Comparison of ENCODE assay signal across 9 cellular contexts in genomic region chr2:55137024-55137958, GRCh38.
DNase-seq lines count a peak whose midpoint lies in the region; ATAC-seq, FAIRE-seq and TF ChIP-seq lines count a peak whose summit lies in the region.
"Had no signal": no experiment of that assay in that cellular context is flagged by ENCODE, and none has a peak within 500 bp of the region (broad histone marks: within the 10 kb centered on the region; RNA-seq: fewer than 3 reads in every experiment).

No MANE protein-coding gene starts in this region.

- CTCF ChIA-PET in K562 (lab: Yijun Ruan, JAX; ENCODE audit: low intra/inter-chr PET ratio) = no interaction called here

- H3K79me2 ChIP-seq in K562 (ENCODE audit: control insufficient read depth, insufficient read depth, low read length) = no peaks in the 10 kb centered on the region

- TF ChIP-seq EP300 in K562 (IDR thresholded peaks at IDR 0.05; ENCODE audit: low read length) (no peak), tibial nerve (IDR thresholded peaks at IDR 0.05) (peak in 1 of 2 donors; percentile 27)

- 71% methylated on average over 17 of the region's 23 CpGs for WGBS in K562 (ENCODE audit: insufficient coverage, low coverage, missing lambda C conversion rate)
- 67 to 68% methylated on average over 23 of the region's 23 CpGs for WGBS in tibial nerve, 2 donors

- H3K9me3 ChIP-seq in K562 (replicated peaks; ENCODE audit: control insufficient read depth, insufficient read depth, low read depth, low read length) (no peaks in the 10 kb centered on the region; the same call in 1 of the 2 replicates), tibial nerve (no peaks in the 10 kb centered on the region)

- peak overlapping the region in 1 of 2 experiments; percentile 72; a peak in 2 of 4 replicates for H3K9ac ChIP-seq in K562 (ENCODE audit: insufficient read depth in 1 of 2, low read depth in 2 of 2, low read length in 2 of 2)

- TF ChIP-seq RAD21 in K562 (CRISPR knock-in tag; conservative IDR thresholded peaks at IDR 0.05 in 1 of 2, IDR thresholded peaks at IDR 0.05 in 1 of 2) = no peak

- H3K36me3 Mint-ChIP-seq in activated T-cell treated with anti-CD3 and anti-CD28 coated beads, Interleukin-2, amount 50 U/mL, for 72 hours (ENCODE audit: insufficient read depth in 2 of 2) = no peaks in the 10 kb centered on the region

- ATAC-seq in K562 (no peak), HG02763 (IDR thresholded peaks at IDR 0.05; ENCODE audit: unreplicated experiment) (no peak)
- no peak for ATAC-seq in activated T-cell treated with anti-CD3 and anti-CD28 coated beads, Interleukin-2, amount 50 U/mL, for 72 hours (replicated peaks in 1 of 2)

- H3K27me3 ChIP-seq in K562 (ENCODE audit: control insufficient read depth in 2 of 2, insufficient read depth in 2 of 2, low read length in 2 of 2) (no peaks in the 10 kb centered on the region), tibial nerve (no peaks in the 10 kb centered on the region)

- H3K4me3 ChIP-seq in K562 (no peak overlapping the region), tibial nerve (no peak overlapping the region)

- no peaks in the 10 kb centered on the region for H3K9me1 ChIP-seq in K562 (ENCODE audit: control insufficient read depth, insufficient read depth, low read length)

- TF ChIP-seq POLR2A in K562 (conservative IDR thresholded peaks at IDR 0.05) (no peak), tibial nerve (IDR thresholded peaks at IDR 0.05) (no peak)

- H3K27ac ChIP-seq in K562 (ENCODE audit: extremely low read depth, low read depth, low read length) = no peak overlapping the region; the same call in 2 of the 3 replicates
- peak overlapping the region in 3 of 4 donors; percentile 21 to 39 (median 29) for H3K27ac ChIP-seq in tibial nerve

- H3K4me2 ChIP-seq in K562 (ENCODE audit: insufficient read depth, low read length) = peak overlapping the region; percentile 71

- H3K4me1 ChIP-seq in K562 (replicated peaks in 1 of 2; ENCODE audit: control insufficient read depth in 2 of 2, insufficient read depth in 2 of 2, low read length in 2 of 2) (peaks cover 51 to 78% of the 10 kb centered on the region in 2 experiments), tibial nerve (peaks cover 0 to 27% (median 4%) of the 10 kb centered on the region in 4 donors)

- no peaks in the 10 kb centered on the region for H4K20me1 ChIP-seq in K562 (replicated peaks; ENCODE audit: control insufficient read depth, insufficient read depth, low read length)

- H3K9me3 Mint-ChIP-seq in activated T-cell treated with anti-CD3 and anti-CD28 coated beads, Interleukin-2, amount 50 U/mL, for 72 hours = no peaks in the 10 kb centered on the region

- no peaks in the 10 kb centered on the region for H3K27me3 Mint-ChIP-seq in activated T-cell treated with anti-CD3 and anti-CD28 coated beads, Interleukin-2, amount 50 U/mL, for 72 hours (ENCODE audit: low read depth)

- no peak overlapping the region for H3K27ac Mint-ChIP-seq in activated T-cell treated with anti-CD3 and anti-CD28 coated beads, Interleukin-2, amount 50 U/mL, for 72 hours

- POLR2A ChIA-PET in K562 (lab: Yijun Ruan, JAX) = interaction anchor here (0.7 to 4.3 kb wide), 9 partner anchors 9 to 89 kb away, joined by 3 to 26 read pairs (median 5); partner anchors contain the start of gene RTN4

- peak overlapping the region; percentile 35; the same call in 1 of the 2 replicates for H2AFZ ChIP-seq in K562 (ENCODE audit: low read depth, low read length)

- no TSS peak for BruUV-seq in K562 (replicated peaks; lab: Mats Ljungman, UMichigan)

- no peak for FAIRE-seq in K562 (lab: Jason Lieb, UNC)
- FAIRE-seq: A204.1 had no signal

- in situ Hi-C loops in K562 (cut with MboI) = no loop called here

- intact Hi-C loops in K562 (cut with micrococcal nuclease) = no loop called here

- DNase-seq in SKM-1 treated with dmso at 0.1 percent for 144 hours (lab: John Stamatoyannopoulos, UW; ENCODE audit: unreplicated experiment) (peak; percentile 44), SKM-1 (lab: John Stamatoyannopoulos, UW; ENCODE audit: unreplicated experiment) (no peak), K562 (ENCODE audit: extremely low read depth in 1 of 4, low spot score in 3 of 4) (no peak), lung microvascular endothelial cell (ENCODE audit: low read depth in 2 of 2) (peak; percentile 66 to 71), tibial nerve (ENCODE audit: low spot score in 2 of 2) (no peak), GM20000 (ENCODE audit: low spot score) (no peak)
- no peak for DNase-seq in activated T-cell treated with anti-CD3 and anti-CD28 coated beads, Interleukin-2, amount 50 U/mL, for 72 hours

- no peak for TF ChIP-seq CTCF in K562 (IDR thresholded peaks at IDR 0.05 in 2 of 3, conservative IDR thresholded peaks at IDR 0.05 in 1 of 3; ENCODE audit: insufficient read depth in 2 of 3, low read depth in 1 of 3, low read length in 3 of 3)
- no peak for TF ChIP-seq CTCF in tibial nerve (IDR thresholded peaks at IDR 0.05)
- no peak for TF ChIP-seq CTCF in GM20000 (IDR thresholded peaks at IDR 0.05; ENCODE audit: extremely low read depth, missing control alignments)

- no peaks in the 10 kb centered on the region; the same call in 2 of the 3 replicates for H3K36me3 ChIP-seq in K562 (ENCODE audit: control insufficient read depth, insufficient read depth, low read length)
- H3K36me3 ChIP-seq in tibial nerve = no peaks in the 10 kb centered on the region

- no peak overlapping the region for H3K4me3 Mint-ChIP-seq in activated T-cell treated with anti-CD3 and anti-CD28 coated beads, Interleukin-2, amount 50 U/mL, for 72 hours

- H3K4me1 Mint-ChIP-seq in activated T-cell treated with anti-CD3 and anti-CD28 coated beads, Interleukin-2, amount 50 U/mL, for 72 hours (ENCODE audit: low read depth) = peaks cover 28% of the 10 kb centered on the region

TF ChIP-seq in K562, 482 proteins besides CTCF, POLR2A, EP300 and RAD21 (continues in another document):
- TF ChIP-seq MEF2A (IDR thresholded peaks at IDR 0.05; ENCODE audit: control insufficient read depth, low read depth, low read length) = no peak
- peak in 1 of 2 experiments; percentile 28; a peak in 1 of 4 replicates for TF ChIP-seq RCOR1 (IDR thresholded peaks at IDR 0.05; ENCODE audit: borderline replicate concordance in 1 of 2, low read depth in 2 of 2, low read length in 2 of 2)
- TF ChIP-seq ELF2 (CRISPR knock-in tag; IDR thresholded peaks at IDR 0.05) = 0 out of 2 replicates have a peak, but pooled peaks have one; percentile 46
- no peak for TF ChIP-seq NR4A1 (CRISPR knock-in tag; IDR thresholded peaks at IDR 0.05)
- TF ChIP-seq NR4A1 (tag; IDR thresholded peaks at IDR 0.05) = peak; percentile 19; the same call in 1 of the 2 replicates
- TF ChIP-seq GTF3C2 (IDR thresholded peaks at IDR 0.05; ENCODE audit: borderline replicate concordance, extremely low read depth, insufficient read length) = no peak
- TF ChIP-seq VEZF1 (CRISPR knock-in tag; IDR thresholded peaks at IDR 0.05) = peak; percentile 61
- 0 out of 2 replicates have a peak, but pooled peaks have one; percentile 24 for TF ChIP-seq ZFP1 (CRISPR knock-in tag; IDR thresholded peaks at IDR 0.05)
- TF ChIP-seq SPI1 (IDR thresholded peaks at IDR 0.05; ENCODE audit: borderline replicate concordance, low read depth, low read length) = peak; percentile 29; the same call in 1 of the 2 replicates
- TF ChIP-seq RFX7 (CRISPR knock-in tag; IDR thresholded peaks at IDR 0.05) = no peak

Comparison
In these comparisons a context has a peak if more than half of its experiments do, and no peak if none do; other contexts are left out.
1. DNase-seq: peak in SKM-1 treated with dmso at 0.1 percent for 144 hours (single experiment) and lung microvascular endothelial cell (2 of 2); none in SKM-1 (single experiment), K562 (0 of 4), tibial nerve (0 of 2), GM20000 (single experiment) and activated T-cell treated with anti-CD3 and anti-CD28 coated beads, Interleukin-2, amount 50 U/mL, for 72 hours (0 of 2).